ENCODE assay signal across 1 cellular context in the genomic region with DNA sequence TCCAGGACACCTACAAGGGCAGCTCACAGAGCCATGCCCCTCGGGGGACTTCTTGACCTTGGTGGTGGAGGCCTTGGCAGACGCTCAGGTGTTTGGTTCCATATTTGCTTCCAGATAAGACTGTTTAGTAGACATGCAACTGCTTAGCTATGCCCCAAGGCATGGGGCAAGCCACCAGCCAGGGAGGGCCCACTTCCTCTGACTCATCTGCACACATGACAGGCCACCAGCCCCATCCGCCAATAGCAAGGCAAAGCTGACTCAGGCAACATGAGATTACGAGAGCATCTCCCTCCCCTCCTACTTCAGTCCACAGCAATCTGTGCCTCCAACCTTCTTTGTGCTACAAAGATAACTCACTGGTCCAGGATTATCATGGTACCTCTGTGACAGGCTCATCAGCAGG.
TF ChIP-seq lines count a peak whose summit lies in the region.

No MANE protein-coding gene starts in this region.

TF ChIP-seq in IMR-90, 13 proteins besides CTCF, POLR2A, EP300 and RAD21:
- TF ChIP-seq, protein P1, sequence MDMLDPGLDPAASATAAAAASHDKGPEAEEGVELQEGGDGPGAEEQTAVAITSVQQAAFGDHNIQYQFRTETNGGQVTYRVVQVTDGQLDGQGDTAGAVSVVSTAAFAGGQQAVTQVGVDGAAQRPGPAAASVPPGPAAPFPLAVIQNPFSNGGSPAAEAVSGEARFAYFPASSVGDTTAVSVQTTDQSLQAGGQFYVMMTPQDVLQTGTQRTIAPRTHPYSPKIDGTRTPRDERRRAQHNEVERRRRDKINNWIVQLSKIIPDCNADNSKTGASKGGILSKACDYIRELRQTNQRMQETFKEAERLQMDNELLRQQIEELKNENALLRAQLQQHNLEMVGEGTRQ (IDR thresholded peaks at IDR 0.05; ENCODE audit: low read depth, low read length), result peak; percentile 93
- peak; percentile 72 for TF ChIP-seq MAFK (IDR thresholded peaks at IDR 0.05; ENCODE audit: low read depth, low read length)
- TF ChIP-seq MAZ (IDR thresholded peaks at IDR 0.05; ENCODE audit: borderline replicate concordance, low read depth, low read length), result 0 out of 2 replicates have a peak, but pooled peaks have one; percentile 15
- TF ChIP-seq CEBPB (IDR thresholded peaks at IDR 0.05; ENCODE audit: low read depth, low read length), result peak; percentile 31; the same call in 1 of the 2 replicates
- TF ChIP-seq RFX5 (IDR thresholded peaks at IDR 0.05; ENCODE audit: low read depth, low read length), result no peak
- TF ChIP-seq BHLHE40 (IDR thresholded peaks at IDR 0.05; ENCODE audit: low read depth, low read length), result no peak
- TF ChIP-seq FOS (IDR thresholded peaks at IDR 0.05; ENCODE audit: low read depth, low read length), result peak; percentile 38; the same call in 1 of the 2 replicates
- TF ChIP-seq, protein P2, sequence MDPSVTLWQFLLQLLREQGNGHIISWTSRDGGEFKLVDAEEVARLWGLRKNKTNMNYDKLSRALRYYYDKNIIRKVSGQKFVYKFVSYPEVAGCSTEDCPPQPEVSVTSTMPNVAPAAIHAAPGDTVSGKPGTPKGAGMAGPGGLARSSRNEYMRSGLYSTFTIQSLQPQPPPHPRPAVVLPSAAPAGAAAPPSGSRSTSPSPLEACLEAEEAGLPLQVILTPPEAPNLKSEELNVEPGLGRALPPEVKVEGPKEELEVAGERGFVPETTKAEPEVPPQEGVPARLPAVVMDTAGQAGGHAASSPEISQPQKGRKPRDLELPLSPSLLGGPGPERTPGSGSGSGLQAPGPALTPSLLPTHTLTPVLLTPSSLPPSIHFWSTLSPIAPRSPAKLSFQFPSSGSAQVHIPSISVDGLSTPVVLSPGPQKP (IDR thresholded peaks at IDR 0.05; ENCODE audit: borderline replicate concordance, low read depth, low read length), result no peak
- no peak for TF ChIP-seq SMC3 (IDR thresholded peaks at IDR 0.05; ENCODE audit: low read depth, low read length)
- TF ChIP-seq NFE2L2 (IDR thresholded peaks at IDR 0.05; ENCODE audit: low read depth, low read length), result no peak
- TF ChIP-seq MXI1 (IDR thresholded peaks at IDR 0.05; ENCODE audit: borderline replicate concordance, low read depth, low read length), result no peak
